In genomic region chr13:52695856-52696255, GRCh38 we compare ENCODE assay signal across 9 cellular contexts. TPM values are rescaled to one million over a fixed set of nuclear protein-coding genes. Genes with fewer than 3 reads are reported as not detected.
DNase-seq lines count a peak whose midpoint lies in the region; ATAC-seq, FAIRE-seq and TF ChIP-seq lines count a peak whose summit lies in the region.
"Had no signal": no experiment of that assay in that cellular context is flagged by ENCODE, and none has a peak within 500 bp of the region (broad histone marks: within the 10 kb centered on the region; RNA-seq: fewer than 3 reads in every experiment).

No MANE protein-coding gene starts in this region.

- FAIRE-seq in kidney (lab: Jason Lieb, UNC), result no peak

- no peaks in the 10 kb centered on the region for H3K4me1 ChIP-seq in foreskin keratinocyte
- H3K4me1 ChIP-seq in kidney (ENCODE audit: control insufficient read depth in 1 of 2, insufficient read depth in 1 of 2, low read depth in 1 of 2, low read length in 2 of 2), result no peaks in the 10 kb centered on the region
- no peaks in the 10 kb centered on the region for H3K4me1 ChIP-seq in spleen

- no peak for TF ChIP-seq POLR2A in spleen (IDR thresholded peaks at IDR 0.05)

- ATAC-seq in GM21423 (IDR thresholded peaks at IDR 0.05; ENCODE audit: unreplicated experiment), result peak; percentile 47
- ATAC-seq in foreskin keratinocyte, result peak; percentile 73
- ATAC-seq in left lobe of liver, result no peak

- H3K9me3 ChIP-seq in kidney (ENCODE audit: control insufficient read depth in 1 of 2, low read length in 2 of 2) (no peaks in the 10 kb centered on the region), spleen (no peaks in the 10 kb centered on the region)

- TF ChIP-seq CTCF in GM10266 (IDR thresholded peaks at IDR 0.05; ENCODE audit: control insufficient read depth, insufficient read depth, low read depth, missing control alignments) (no peak), foreskin keratinocyte (conservative IDR thresholded peaks at IDR 0.05) (no peak), kidney (IDR thresholded peaks at IDR 0.05; ENCODE audit: borderline replicate concordance, extremely low read depth, insufficient read depth) (no peak), spleen (IDR thresholded peaks at IDR 0.05 in 8 of 11, conservative IDR thresholded peaks at IDR 0.05 in 3 of 11) (no peak)

- H3K27ac ChIP-seq in foreskin keratinocyte (no peak overlapping the region), kidney (ENCODE audit: low read depth in 2 of 2, low read length in 2 of 2) (no peak overlapping the region), spleen (no peak overlapping the region)

- no peak overlapping the region for H3K9ac ChIP-seq in kidney (ENCODE audit: low read length in 2 of 2)

- 53 to 92% (median 71%) methylated on average over 3 of the region's 3 CpGs for WGBS in spleen, 5 donors

- DNase-seq in GM10266 (ENCODE audit: extremely low spot score) (peak; percentile 12), RKO (ENCODE audit: low spot score) (peak; percentile 11), foreskin keratinocyte (peak; percentile 37 to 40), kidney (no peak), NCI-H2227 treated with DMSO at 0.1 percent for 48 hours (lab: John Stamatoyannopoulos, UW) (no peak), spleen (no peak), left lobe of liver (ENCODE audit: low spot score) (no peak)
- DNase-seq: anterior cingulate cortex had no signal

- H3K4me3 ChIP-seq in kidney (ENCODE audit: low read length in 2 of 2) (no peak overlapping the region), spleen (no peak overlapping the region)

- H3K36me3 ChIP-seq in kidney (ENCODE audit: control insufficient read depth in 1 of 2, insufficient read depth in 2 of 2, low read length in 2 of 2) (peaks cover 0 to 3% of the 10 kb centered on the region in 2 donors), spleen (peaks cover 0 to 32% (median 0%) of the 10 kb centered on the region in 6 donors)

- no peaks in the 10 kb centered on the region for H3K27me3 ChIP-seq in foreskin keratinocyte
- H3K27me3 ChIP-seq in spleen (replicated peaks in 1 of 7), result no peaks in the 10 kb centered on the region

- intact Hi-C loops in kidney (cut with DNase I), result no loop called here
- intact Hi-C loops in spleen (cut with DNase I; ENCODE audit: low total_unique reads), result no loop called here

RNA-seq across cellular contexts. Expression of gene SUGT1, which starts 43.2 kb away (rescaled TPM):
- total RNA-seq in foreskin keratinocyte, result 48.0 and 50.8 TPM in 2 replicates
- polyA plus RNA-seq in foreskin keratinocyte, result 47.9 and 52.4 TPM in 2 replicates
- total RNA-seq in kidney, result 51.5 TPM
- 55.8 TPM for polyA plus RNA-seq in kidney (ENCODE audit: insufficient read depth, low read depth, low replicate concordance)
- total RNA-seq in spleen, result 10 to 100 TPM; 24.7 to 36.9 (median 30.5) TPM
- polyA plus RNA-seq in spleen, result 10 to 100 TPM; 25.2 to 28.0 (median 27.9) TPM
- 16.7 TPM for total RNA-seq in left lobe of liver

RNA-seq across cellular contexts. Expression of gene CNMD, which starts 43.8 kb away (rescaled TPM):
- total RNA-seq in foreskin keratinocyte (not detected in 2 replicates), kidney (not detected), spleen (not detected), left lobe of liver (not detected)
- polyA plus RNA-seq in foreskin keratinocyte (not detected in 2 replicates), kidney (ENCODE audit: insufficient read depth, low read depth, low replicate concordance) (not detected), spleen (under 1 TPM in 1 of 3 donors, not detected in 2; 0.19 TPM)

RNA-seq across cellular contexts. Expression of gene HNRNPA1L2, which starts 53.6 kb away (rescaled TPM):
- total RNA-seq in foreskin keratinocyte, result 5.3 and 7.3 TPM in 2 replicates
- polyA plus RNA-seq in foreskin keratinocyte, result 7.0 and 9.7 TPM in 2 replicates
- total RNA-seq in kidney, result 9.3 TPM
- 8.9 TPM for polyA plus RNA-seq in kidney (ENCODE audit: insufficient read depth, low read depth, low replicate concordance)
- 10 to 100 TPM in 3 of 7 donors, 1 to 10 TPM in 4; 6.7 to 12.8 (median 9.4) TPM for total RNA-seq in spleen
- polyA plus RNA-seq in spleen, result 10 to 100 TPM; 15.0 to 23.2 (median 15.1) TPM
- total RNA-seq in left lobe of liver, result 1.3 TPM

Comparison
In these comparisons a context has a peak if more than half of its experiments do, and no peak if none do; other contexts are left out.
1. DNase-seq: peak in GM10266 (single experiment), RKO (single experiment) and foreskin keratinocyte (2 of 2); none in kidney (single experiment), NCI-H2227 treated with DMSO at 0.1 percent for 48 hours (single experiment), spleen (single experiment) and left lobe of liver (single experiment).